Comparison of ENCODE assay signal across 19 cellular contexts in genomic region chr7:15464762-15465144, GRCh38.
A peak's percentile ranks its signal among the peaks of the same experiment; 100 is the strongest.
DNase-seq lines count a peak whose midpoint lies in the region; ATAC-seq and TF ChIP-seq lines count a peak whose summit lies in the region.
"Had no signal": no experiment of that assay in that cellular context is flagged by ENCODE, and none has a peak within 500 bp of the region (broad histone marks: within the 10 kb centered on the region; RNA-seq: fewer than 3 reads in every experiment).

No MANE protein-coding gene starts in this region.

- H2AFZ ChIP-seq in ACC112 (ENCODE audit: low read length, unreplicated experiment) = peak overlapping the region; percentile 64
- H2AFZ ChIP-seq: GM23338 had no signal

- H3K4me3 ChIP-seq in ACC112 (ENCODE audit: low read depth, low read length) = peak overlapping the region; percentile 64
- peak overlapping the region; percentile 64 for H3K4me3 ChIP-seq in adipocyte (ENCODE audit: low read length)
- no peak overlapping the region for H3K4me3 ChIP-seq in sigmoid colon
- H3K4me3 ChIP-seq: GM23338, SJSA1 had no signal

- intact Hi-C loops in left ventricle myocardium superior (cut with micrococcal nuclease) = no loop called here
- intact Hi-C loops in sigmoid colon (cut with DNase I) = no loop called here

- peak overlapping the region; percentile 67 for H3K9ac ChIP-seq in adipocyte (ENCODE audit: low read length)

- no peak for DNase-seq in adipocyte (ENCODE audit: low read depth)
- no peak for DNase-seq in left ventricle myocardium superior
- no peak for DNase-seq in sigmoid colon
- no peak for DNase-seq in activated CD4-positive, alpha-beta T cell treated with anti-CD3 and anti-CD28 coated beads for 48 hours
- no peak for DNase-seq in germinal center (ENCODE audit: low spot score)
- DNase-seq in activated CD4-positive, CD25-positive, alpha-beta regulatory T cell treated with anti-CD3 and anti-CD28 coated beads, Interleukin-2, amount 50 U/mL, for 72 hours = no peak
- DNase-seq: C1 segment of cervical spinal cord; CD8-positive, alpha-beta memory T cell; DMS53; KG1; NCI-H1930; NCI-H524; NCI-H82; PC-3 had no signal

- WGBS in sigmoid colon, 2 donors = 75 to 85% methylated on average over 3 of the region's 3 CpGs

- H3K27me3 ChIP-seq in ACC112 (ENCODE audit: insufficient read depth, low read length) = no peaks in the 10 kb centered on the region
- no peaks in the 10 kb centered on the region for H3K27me3 ChIP-seq in adipocyte (replicated peaks; ENCODE audit: control insufficient read depth, insufficient read depth, low read length)
- H3K27me3 ChIP-seq in sigmoid colon = no peaks in the 10 kb centered on the region
- H3K27me3 ChIP-seq: SJSA1 had no signal

- H3K9me3 ChIP-seq in adipocyte (ENCODE audit: control insufficient read depth, low read length) (no peaks in the 10 kb centered on the region), sigmoid colon (no peaks in the 10 kb centered on the region)
- H3K9me3 ChIP-seq: SJSA1 had no signal

- no peak for TF ChIP-seq CTCF in sigmoid colon (IDR thresholded peaks at IDR 0.05)

- TF ChIP-seq POLR2A in sigmoid colon (IDR thresholded peaks at IDR 0.05) = no peak

- H3K36me3 ChIP-seq in ACC112 (ENCODE audit: insufficient read depth, low read length) = no peaks in the 10 kb centered on the region
- no peaks in the 10 kb centered on the region for H3K36me3 ChIP-seq in adipocyte (ENCODE audit: control insufficient read depth, insufficient read depth, low read length, severe bottlenecking)
- no peaks in the 10 kb centered on the region for H3K36me3 ChIP-seq in sigmoid colon
- H3K36me3 ChIP-seq: SJSA1 had no signal

- H3K27ac ChIP-seq in ACC112 (ENCODE audit: low read depth, low read length) = peak overlapping the region; percentile 84
- peak overlapping the region; percentile 8 to 56 (median 42) for H3K27ac ChIP-seq in sigmoid colon
- H3K27ac ChIP-seq: RWPE1, SJSA1 had no signal

- peaks cover 41% of the 10 kb centered on the region for H3K4me1 ChIP-seq in ACC112 (ENCODE audit: control insufficient read depth, insufficient read depth, low read length, unreplicated experiment)
- H3K4me1 ChIP-seq in adipocyte (ENCODE audit: control insufficient read depth, insufficient read depth, low read length) = peaks cover 42% of the 10 kb centered on the region
- H3K4me1 ChIP-seq in sigmoid colon = peaks cover 0 to 24% (median 20%) of the 10 kb centered on the region in 4 donors
- H3K4me1 ChIP-seq: SJSA1 had no signal

- ATAC-seq in left ventricle myocardium superior = peak; percentile 57
- ATAC-seq: GM23338, HepG2, PC-3 had no signal

- no peaks in the 10 kb centered on the region for H3K79me2 ChIP-seq in ACC112 (ENCODE audit: control insufficient read depth, insufficient read depth, low read length, unreplicated experiment)

- no peak for TF ChIP-seq EP300 in sigmoid colon (IDR thresholded peaks at IDR 0.05)

Comparison
In these comparisons a context has a peak if more than half of its experiments do, and no peak if none do; other contexts are left out.
1. H3K4me3 ChIP-seq: peak in ACC112 (single experiment) and adipocyte (single experiment); none in sigmoid colon (0 of 4).